ENCODE assay signal across 1 cellular context in genomic region chr5:154899107-154899816, GRCh38.
TF ChIP-seq lines count a peak whose summit lies in the region.

No MANE protein-coding gene starts in this region.

TF ChIP-seq in GM12878, 131 proteins besides CTCF, POLR2A, EP300 and RAD21:
- TF ChIP-seq FOXK2 (IDR thresholded peaks at IDR 0.05) (no peak), RELA (IDR thresholded peaks at IDR 0.05; ENCODE audit: borderline replicate concordance, partially characterized antibody) (no peak), CUX1 (IDR thresholded peaks at IDR 0.05; ENCODE audit: insufficient replicate concordance, low read depth, low read length) (no peak), IKZF2 (IDR thresholded peaks at IDR 0.05) (no peak), ZNF217 (IDR thresholded peaks at IDR 0.05) (no peak), YBX1 (IDR thresholded peaks at IDR 0.05) (no peak), HDGF (IDR thresholded peaks at IDR 0.05) (no peak), CREB1 (IDR thresholded peaks at IDR 0.05; ENCODE audit: low read depth) (no peak)
